Comparison of ENCODE assay signal across 15 cellular contexts in the genomic region with DNA sequence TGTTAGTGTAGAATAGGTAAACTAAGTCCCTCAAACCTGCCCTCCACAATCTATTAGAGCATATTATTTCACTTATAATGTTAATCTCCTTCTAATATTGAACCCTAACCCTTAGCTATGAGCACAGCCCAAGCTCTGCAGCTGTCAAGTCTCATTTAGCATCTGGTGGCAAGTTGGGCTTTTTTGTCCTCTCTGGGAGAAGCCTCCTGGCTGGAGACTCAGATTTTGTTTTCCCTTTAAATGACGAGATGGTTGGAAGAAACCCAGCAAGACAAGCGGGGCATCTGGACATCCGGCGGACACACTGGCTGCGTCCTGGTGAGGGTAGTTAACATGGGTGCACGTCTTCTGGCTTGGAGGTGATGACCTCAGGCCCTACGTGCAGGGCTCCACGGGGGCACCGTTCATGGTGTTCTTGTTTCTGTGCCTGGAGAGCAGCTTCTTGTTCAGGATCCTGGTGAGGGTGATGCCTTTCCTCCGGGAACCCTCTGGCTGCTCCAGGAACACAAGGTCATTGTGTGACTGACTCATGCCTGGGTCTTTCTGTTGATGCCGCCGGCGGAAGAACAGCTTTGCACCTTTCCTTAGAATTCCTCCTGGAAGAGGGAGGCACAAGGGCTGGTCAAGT. TPM values are rescaled to one million over a fixed set of nuclear protein-coding genes. Genes with fewer than 3 reads are reported as not detected.
A peak's percentile ranks its signal among the peaks of the same experiment; 100 is the strongest.
DNase-seq lines count a peak whose midpoint lies in the region; ATAC-seq and TF ChIP-seq lines count a peak whose summit lies in the region.
"Had no signal": no experiment of that assay in that cellular context is flagged by ENCODE, and none has a peak within 500 bp of the region (broad histone marks: within the 10 kb centered on the region; RNA-seq: fewer than 3 reads in every experiment).

No MANE protein-coding gene starts in this region.

- peak overlapping the region; percentile 35 for H3K27ac Mint-ChIP-seq in endodermal cell
- H3K27ac Mint-ChIP-seq: CD8-positive, alpha-beta T cell had no signal

- H3K9me3 Mint-ChIP-seq in endodermal cell = no peaks in the 10 kb centered on the region
- H3K9me3 Mint-ChIP-seq: CD8-positive, alpha-beta T cell had no signal

- H3K27ac ChIP-seq in adrenal gland = peak overlapping the region; percentile 26 to 88 (median 61)
- H3K27ac ChIP-seq in endodermal cell (ENCODE audit: low read depth, low read length) = no peak overlapping the region
- H3K27ac ChIP-seq in right cardiac atrium (ENCODE audit: low read length) = no peak overlapping the region
- peak overlapping the region in 2 of 4 donors; percentile 16 to 45 for H3K27ac ChIP-seq in tibial nerve
- H3K27ac ChIP-seq: PC-9 had no signal

- H3K4me3 Mint-ChIP-seq in endodermal cell = no peak overlapping the region
- H3K4me3 Mint-ChIP-seq: CD8-positive, alpha-beta T cell had no signal

- H3K36me3 ChIP-seq in adrenal gland (replicated peaks in 1 of 2) (peaks cover 0 to 49% of the 10 kb centered on the region in 2 donors), endodermal cell (ENCODE audit: control insufficient read depth, insufficient read depth, low read length) (no peaks in the 10 kb centered on the region), tibial nerve (peaks cover 0 to 60% (median 0%) of the 10 kb centered on the region in 3 donors)

- TF ChIP-seq CTCF in adrenal gland (IDR thresholded peaks at IDR 0.05) (no peak), endodermal cell (conservative IDR thresholded peaks at IDR 0.05) (no peak), tibial nerve (IDR thresholded peaks at IDR 0.05) (no peak)

- H3K4me1 ChIP-seq in adrenal gland (replicated peaks in 1 of 2) (peaks cover 0 to 16% of the 10 kb centered on the region in 2 donors), endodermal cell (ENCODE audit: control insufficient read depth, insufficient read depth, low read length) (no peaks in the 10 kb centered on the region), right cardiac atrium (ENCODE audit: control insufficient read depth, insufficient read depth, low read length) (no peaks in the 10 kb centered on the region), tibial nerve (no peaks in the 10 kb centered on the region)

- H3K27me3 ChIP-seq in adrenal gland = no peaks in the 10 kb centered on the region
- no peaks in the 10 kb centered on the region for H3K27me3 ChIP-seq in endodermal cell (ENCODE audit: control insufficient read depth, insufficient read depth, low read length, poor library complexity, severe bottlenecking)
- H3K27me3 ChIP-seq in right cardiac atrium (ENCODE audit: control insufficient read depth, insufficient read depth) = no peaks in the 10 kb centered on the region
- H3K27me3 ChIP-seq in tibial nerve = no peaks in the 10 kb centered on the region

- peak in 1 of 2 donors; percentile 15 for TF ChIP-seq EP300 in tibial nerve (IDR thresholded peaks at IDR 0.05)

- DNase-seq in adrenal gland = peak; percentile 71 to 92 (median 85)
- DNase-seq in endodermal cell = no peak
- no peak for DNase-seq in right cardiac atrium
- DNase-seq in tibial nerve (ENCODE audit: low spot score in 2 of 2) = peak; percentile 17 to 19
- DNase-seq in iPS-NIHi11 (ENCODE audit: low spot score) = no peak
- DNase-seq: CD8-positive, alpha-beta T cell; IMR-90; Kasumi-1; NCI-H1105 treated with DMSO at 0.1 percent for 48 hours; NCI-H187 treated with DMSO at 0.1 percent for 48 hours; NCI-H2171; NCI-H774; PC-9 had no signal

- H3K4me1 Mint-ChIP-seq in endodermal cell = peaks cover 7% of the 10 kb centered on the region

- H3K4me3 ChIP-seq in adrenal gland (no peak overlapping the region), endodermal cell (ENCODE audit: low read length) (no peak overlapping the region), right cardiac atrium (ENCODE audit: low read length) (no peak overlapping the region), tibial nerve (no peak overlapping the region)
- H3K4me3 ChIP-seq: PC-9 had no signal

- H3K27me3 Mint-ChIP-seq in endodermal cell (ENCODE audit: insufficient read depth) = no peaks in the 10 kb centered on the region

- WGBS in adrenal gland, 4 donors = 35 to 47% (median 44%) methylated on average over 9 to 13 of the region's 13 CpGs
- WGBS in endodermal cell (ENCODE audit: insufficient coverage in 1 of 2, insufficient read length in 1 of 2), 2 experiments = 88 to 95% methylated on average over 9 to 13 of the region's 13 CpGs
- WGBS in right cardiac atrium = 75% methylated on average over 13 of the region's 13 CpGs
- WGBS in tibial nerve, 2 donors = 70 to 81% methylated on average over 13 of the region's 13 CpGs

- H3K9me3 ChIP-seq in adrenal gland (replicated peaks in 1 of 3) = no peaks in the 10 kb centered on the region
- H3K9me3 ChIP-seq in endodermal cell (ENCODE audit: control insufficient read depth, low read length) = no peaks in the 10 kb centered on the region
- no peaks in the 10 kb centered on the region for H3K9me3 ChIP-seq in right cardiac atrium (ENCODE audit: control insufficient read depth, low read length)
- H3K9me3 ChIP-seq in tibial nerve = no peaks in the 10 kb centered on the region

- intact Hi-C loops in adrenal gland (cut with DNase I) = no loop called here
- intact Hi-C loops in right cardiac atrium (cut with DNase I) = no loop called here

- TF ChIP-seq POLR2A in adrenal gland (IDR thresholded peaks at IDR 0.05) (peak in 1 of 2 donors; percentile 30), tibial nerve (IDR thresholded peaks at IDR 0.05) (no peak)

- no peak overlapping the region for H3K9ac ChIP-seq in endodermal cell (ENCODE audit: extremely low read depth, low read length, poor library complexity, severe bottlenecking)

- peaks cover 13% of the 10 kb centered on the region for H3K36me3 Mint-ChIP-seq in endodermal cell (ENCODE audit: low read depth)

- ATAC-seq in right cardiac atrium (peak; percentile 36 to 39), HG02798 (IDR thresholded peaks at IDR 0.05; ENCODE audit: poor library complexity, unreplicated experiment) (no peak), HG03135 (IDR thresholded peaks at IDR 0.05; ENCODE audit: unreplicated experiment) (no peak)
- ATAC-seq: CD8-positive, alpha-beta T cell had no signal

RNA-seq across cellular contexts. Expression of gene PRDM15, which starts 9.7 kb away (rescaled TPM):
- total RNA-seq in adrenal gland (1 to 10 TPM; 3.4 to 6.7 (median 4.0) TPM), endodermal cell (10 to 100 TPM in 1 of 2 donors, 1 to 10 TPM in 1; 8.8 to 10.1 TPM), right cardiac atrium (1 to 10 TPM; 3.1 to 6.0 (median 4.0) TPM), tibial nerve (10 to 100 TPM; 11.8 to 33.7 (median 18.5) TPM)
- polyA plus RNA-seq in adrenal gland (1 to 10 TPM; 2.9 to 6.4 (median 3.5) TPM), right cardiac atrium (2.1 TPM)
- polyA plus RNA-seq in endodermal cell (2013, experiment 1 of 2) = 8.4 TPM
- polyA plus RNA-seq in endodermal cell (2013, experiment 2 of 2) = 10.4 TPM

Comparison
In these comparisons a context has a peak if more than half of its experiments do, and no peak if none do; other contexts are left out.
1. DNase-seq: peak in adrenal gland (7 of 7) and tibial nerve (2 of 2); none in endodermal cell (single experiment), right cardiac atrium (0 of 3) and iPS-NIHi11 (single experiment).
2. H3K27ac ChIP-seq: peak in adrenal gland (5 of 5); none in endodermal cell (single experiment) and right cardiac atrium (single experiment).
3. ATAC-seq: peak in right cardiac atrium (2 of 2); none in HG02798 (single experiment) and HG03135 (single experiment).